In genomic region chr17:62670202-62670821, GRCh38 we compare ENCODE assay signal across 17 cellular contexts. TPM values are rescaled to one million over a fixed set of nuclear protein-coding genes. Genes with fewer than 3 reads are reported as not detected.
DNase-seq lines count a peak whose midpoint lies in the region; TF ChIP-seq lines count a peak whose summit lies in the region.
"Had no signal": no experiment of that assay in that cellular context is flagged by ENCODE, and none has a peak within 500 bp of the region (broad histone marks: within the 10 kb centered on the region; RNA-seq: fewer than 3 reads in every experiment).

No MANE protein-coding gene starts in this region.

- TF ChIP-seq CTCF in RWPE1 (conservative IDR thresholded peaks at IDR 0.05; ENCODE audit: low read depth) (no peak), esophagus squamous epithelium (IDR thresholded peaks at IDR 0.05) (no peak), tibial nerve (IDR thresholded peaks at IDR 0.05) (no peak)

- DNase-seq in HPDE6-E6E7 (ENCODE audit: extremely low spot score) (peak; percentile 98), RWPE1 (ENCODE audit: low spot score) (peak; percentile 82), esophagus squamous epithelium (lab: John Stamatoyannopoulos, UW) (no peak), retina (peak; percentile 80), middle frontal gyrus (ENCODE audit: extremely low spot score, low spot score) (no peak), tibial nerve (ENCODE audit: low spot score in 2 of 2) (no peak)
- no peak for DNase-seq in NK-92 treated with Interleukin-12 subunit alpha and Interleukin-12 subunit beta, amount 100 ng/mL, for 24 hours (lab: John Stamatoyannopoulos, UW)
- DNase-seq: activated CD8-positive, alpha-beta memory T cell treated with anti-CD3 and anti-CD28 coated beads, Interleukin-2, amount 50 U/mL, for 48 hours; activated naive CD4-positive, alpha-beta T cell treated with anti-CD3 and anti-CD28 coated beads for 36 hours; colonic mucosa; HCEC 1CT; NCI-H2081 treated with DMSO at 0.1 percent for 48 hours; NCI-H774; SHP77 treated with DMSO at 0.1 percent for 48 hours; T1000; thyroid gland had no signal

- no peak for TF ChIP-seq EP300 in tibial nerve (IDR thresholded peaks at IDR 0.05)

- no peak for TF ChIP-seq POLR2A in esophagus squamous epithelium (IDR thresholded peaks at IDR 0.05)
- no peak for TF ChIP-seq POLR2A in tibial nerve (IDR thresholded peaks at IDR 0.05)

- POLR2A ChIA-PET in RWPE1 (lab: Yijun Ruan, JAX; ENCODE audit: low non-redundant PET): no interaction called here

- H3K36me3 ChIP-seq in esophagus squamous epithelium: peaks cover 0 to 30% (median 0%) of the 10 kb centered on the region in 3 donors
- peaks cover 0 to 5% (median 0%) of the 10 kb centered on the region in 3 donors for H3K36me3 ChIP-seq in tibial nerve
- H3K36me3 ChIP-seq: colonic mucosa, thyroid gland had no signal

- peak overlapping the region in 1 of 4 donors; percentile 18 for H3K4me3 ChIP-seq in esophagus squamous epithelium
- H3K4me3 ChIP-seq in tibial nerve: no peak overlapping the region
- H3K4me3 ChIP-seq: colonic mucosa, heart left ventricle, thyroid gland had no signal

- H3K27me3 ChIP-seq in esophagus squamous epithelium: no peaks in the 10 kb centered on the region
- no peaks in the 10 kb centered on the region for H3K27me3 ChIP-seq in tibial nerve
- H3K27me3 ChIP-seq: colonic mucosa, heart left ventricle, thyroid gland had no signal

- H3K9me3 ChIP-seq in esophagus squamous epithelium (no peaks in the 10 kb centered on the region), tibial nerve (no peaks in the 10 kb centered on the region)
- H3K9me3 ChIP-seq: colonic mucosa, heart left ventricle, thyroid gland had no signal

- CTCF ChIA-PET in RWPE1 (lab: Yijun Ruan, JAX): interaction anchor here (0.6 to 0.8 kb wide), 3 partner anchors 23 to 153 kb away, joined by 3 read pairs; no protein-coding TSS in a partner anchor

- H3K4me1 ChIP-seq in esophagus squamous epithelium (peaks cover 5 to 87% (median 47%) of the 10 kb centered on the region in 3 donors), tibial nerve (peaks cover 0 to 12% (median 0%) of the 10 kb centered on the region in 4 donors)
- H3K4me1 ChIP-seq: thyroid gland had no signal

- H3K27ac ChIP-seq in RWPE1 (peak overlapping the region; percentile 91), esophagus squamous epithelium (peak overlapping the region; percentile 76 to 89 (median 86)), tibial nerve (no peak overlapping the region)
- H3K27ac ChIP-seq: colonic mucosa, heart left ventricle, thyroid gland had no signal

- WGBS in esophagus squamous epithelium, 2 donors: 28 to 65% methylated on average over 7 to 8 of the region's 24 CpGs
- 58 to 60% methylated on average over 24 of the region's 24 CpGs for WGBS in tibial nerve, 2 donors

- intact Hi-C loops in esophagus squamous epithelium (cut with DNase I): no loop called here

RNA-seq across cellular contexts. Expression of gene MRC2, which starts 42.8 kb away (rescaled TPM):
- total RNA-seq in esophagus squamous epithelium (10 to 100 TPM; 38.8 to 64.7 (median 61.6) TPM), tibial nerve (100 to 1,000 TPM in 1 of 4 donors, 10 to 100 TPM in 3; 51.9 to 117 (median 78.0) TPM)

Comparison
In these comparisons a context has a peak if more than half of its experiments do, and no peak if none do; other contexts are left out.
1. DNase-seq: peak in HPDE6-E6E7 (single experiment), RWPE1 (single experiment) and retina (single experiment); none in esophagus squamous epithelium (single experiment), NK-92 treated with Interleukin-12 subunit alpha and Interleukin-12 subunit beta, amount 100 ng/mL, for 24 hours (single experiment), middle frontal gyrus (single experiment) and tibial nerve (0 of 2).
2. H3K27ac ChIP-seq: peak in RWPE1 (single experiment) and esophagus squamous epithelium (4 of 4); none in tibial nerve (0 of 4).